ENCODE assay signal across 21 cellular contexts in the genomic region with DNA sequence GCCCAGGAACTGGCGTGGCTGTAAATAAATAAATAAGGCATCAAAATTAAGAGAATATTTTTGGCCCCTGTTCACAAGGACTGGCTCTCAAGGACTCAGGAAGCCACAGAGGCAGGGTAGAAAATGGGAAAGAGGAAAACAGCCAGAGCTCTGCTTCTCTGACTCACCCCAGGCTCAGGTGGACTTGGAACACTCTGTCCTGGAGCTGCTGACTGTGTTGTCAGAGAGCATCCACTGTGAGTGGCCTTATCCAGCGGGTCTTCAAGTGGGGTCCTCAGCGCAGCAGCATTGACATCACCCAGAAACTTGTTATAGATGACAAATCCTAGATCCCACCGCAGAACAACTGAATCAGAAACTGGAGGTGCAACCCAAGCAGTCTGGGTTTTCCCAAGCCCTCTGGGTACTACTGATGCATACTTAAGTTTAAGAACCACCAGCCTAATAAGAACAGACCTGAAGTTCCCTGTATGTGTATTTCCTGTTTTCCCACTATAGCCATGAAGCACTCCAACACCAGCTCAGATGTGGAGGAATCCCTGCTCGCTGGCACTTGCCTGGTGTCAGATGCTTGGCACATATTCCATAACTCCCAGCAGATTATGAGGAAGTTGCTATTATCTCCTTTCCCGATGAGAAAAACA. TPM values are rescaled to one million over a fixed set of nuclear protein-coding genes. Genes with fewer than 3 reads are reported as not detected.
DNase-seq lines count a peak whose midpoint lies in the region; ATAC-seq and TF ChIP-seq lines count a peak whose summit lies in the region.
"Had no signal": no experiment of that assay in that cellular context is flagged by ENCODE, and none has a peak within 500 bp of the region (broad histone marks: within the 10 kb centered on the region; RNA-seq: fewer than 3 reads in every experiment).

No MANE protein-coding gene starts in this region.

- H3K4me3 ChIP-seq in left ventricle myocardium inferior, result no peak overlapping the region
- H3K4me3 ChIP-seq: upper lobe of right lung had no signal

- H3K27me3 ChIP-seq in left ventricle myocardium inferior (ENCODE audit: low read depth), result peaks cover 11% of the 10 kb centered on the region
- H3K27me3 ChIP-seq: upper lobe of right lung had no signal

- DNase-seq in left cardiac atrium (no peak), left ventricle myocardium inferior (no peak), dermis blood vessel endothelial cell (peak; percentile 13), kidney tubule cell (ENCODE audit: low spot score) (peak; percentile 37), substantia nigra (lab: John Stamatoyannopoulos, UW) (no peak), NCI-H1417 treated with DMSO at 0.1 percent for 48 hours (lab: John Stamatoyannopoulos, UW) (no peak), GM13977 (ENCODE audit: low spot score) (no peak)
- DNase-seq: activated CD4-positive, CD25-positive, alpha-beta regulatory T cell; DMS53; H9; immature natural killer cell; mesenchymal stem cell; natural killer cell; NCI-H1436; NCI-H345; SHP77; stimulated activated naive CD4-positive, alpha-beta T cell treated with Interleukin-2 at 50 U/mL for 16 hours; T-helper 2 cell; upper lobe of right lung had no signal

- no peak overlapping the region for H3K27ac ChIP-seq in left ventricle myocardium inferior (replicated peaks)
- H3K27ac ChIP-seq in substantia nigra (ENCODE audit: low read depth, low read length, poor library complexity, severe bottlenecking), result no peak overlapping the region
- H3K27ac ChIP-seq: C4-2B, upper lobe of right lung had no signal

- ATAC-seq in left cardiac atrium, result peak; percentile 55 to 92
- no peak for ATAC-seq in GM18498 (IDR thresholded peaks at IDR 0.05; ENCODE audit: unreplicated experiment)
- ATAC-seq: natural killer cell, upper lobe of right lung had no signal

- no peak for TF ChIP-seq CTCF in left ventricle myocardium inferior (IDR thresholded peaks at IDR 0.05; ENCODE audit: borderline replicate concordance)
- TF ChIP-seq CTCF in GM13977 (IDR thresholded peaks at IDR 0.05; ENCODE audit: extremely low read depth, insufficient read depth, missing control alignments), result no peak

- intact Hi-C loops in left cardiac atrium (cut with DNase I) (no loop called here), left ventricle myocardium inferior (cut with micrococcal nuclease) (no loop called here)

- no peaks in the 10 kb centered on the region for H3K9me3 ChIP-seq in left ventricle myocardium inferior (replicated peaks)
- H3K9me3 ChIP-seq: upper lobe of right lung had no signal

- in situ Hi-C loops in GM13977 (cut with MboI; ENCODE audit: low pct_unique_long_range_greater_than_20kb, low sequenced_read_pairs, unreplicated experiment), result no loop called here

- no peaks in the 10 kb centered on the region for H3K36me3 ChIP-seq in left ventricle myocardium inferior
- H3K36me3 ChIP-seq: upper lobe of right lung had no signal

- H3K4me1 ChIP-seq in left ventricle myocardium inferior, result peaks cover 17% of the 10 kb centered on the region
- H3K4me1 ChIP-seq: upper lobe of right lung had no signal

RNA-seq across cellular contexts. Expression of gene ADRA1B, which starts 20.5 kb away (rescaled TPM):
- total RNA-seq in left cardiac atrium, result 1 to 10 TPM; 1.8 to 2.9 TPM
- total RNA-seq in left ventricle myocardium inferior, result 2.5 TPM
- total RNA-seq in dermis blood vessel endothelial cell, result 0.34 TPM in 1 of 2 replicates, not detected in the other
- total RNA-seq: H9, natural killer cell had no signal

Comparison
In these comparisons a context has a peak if more than half of its experiments do, and no peak if none do; other contexts are left out.
1. DNase-seq: peak in dermis blood vessel endothelial cell (single experiment) and kidney tubule cell (single experiment); none in left cardiac atrium (single experiment), left ventricle myocardium inferior (single experiment), substantia nigra (0 of 49), NCI-H1417 treated with DMSO at 0.1 percent for 48 hours (single experiment) and GM13977 (single experiment).